Comparison of ENCODE assay signal across 8 cellular contexts in the genomic region with DNA sequence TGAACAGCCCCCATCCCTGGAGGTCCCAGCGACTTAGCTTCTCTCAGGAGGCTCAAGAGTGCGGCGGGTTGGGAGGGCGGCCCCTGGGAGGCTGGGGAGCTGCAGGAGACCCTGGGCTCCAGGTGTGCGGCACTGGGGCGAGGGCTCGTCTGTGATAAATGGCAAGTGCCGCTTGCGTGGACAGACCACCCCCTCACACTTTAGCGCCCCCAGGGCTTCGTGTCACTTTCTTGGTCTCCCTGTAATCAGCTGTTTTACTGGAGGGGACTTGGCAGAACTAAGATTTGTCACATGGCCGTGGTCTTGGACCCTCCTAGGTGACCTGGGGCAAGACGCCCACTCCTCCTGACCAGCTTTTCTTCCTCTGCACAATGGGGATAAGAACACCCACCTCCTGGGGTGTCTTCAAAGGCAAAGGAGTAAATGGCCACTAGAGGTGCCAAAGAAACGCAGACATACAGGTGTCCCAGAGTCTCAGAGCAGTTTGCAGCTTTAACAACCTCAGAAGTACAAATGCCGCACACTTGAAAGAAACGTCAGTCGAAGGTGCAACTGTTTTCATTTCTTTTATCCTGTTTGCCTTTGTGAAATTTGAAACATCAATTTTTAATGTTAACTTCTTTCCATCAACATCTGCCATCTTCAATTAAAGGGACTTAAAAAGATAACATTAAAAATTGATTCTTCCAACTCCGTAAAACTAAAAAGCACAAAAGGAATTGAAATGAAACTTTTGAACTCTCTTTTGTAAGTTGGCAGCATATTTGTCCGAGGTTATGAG. TPM values are rescaled to one million over a fixed set of nuclear protein-coding genes. Genes with fewer than 3 reads are reported as not detected.
DNase-seq lines count a peak whose midpoint lies in the region; ATAC-seq and TF ChIP-seq lines count a peak whose summit lies in the region.

No MANE protein-coding gene starts in this region.

- DNase-seq in Caki2 (ENCODE audit: low read depth) (peak; percentile 54), H4 (ENCODE audit: low spot score) (peak; percentile 64), Peyer's patch (peak in 1 of 3 donors; percentile 58), dorsolateral prefrontal cortex (no peak)
- DNase-seq in activated CD4-positive, CD25-positive, alpha-beta regulatory T cell (lab: John Stamatoyannopoulos, UW), result no peak

- TF ChIP-seq POLR2A in Peyer's patch (IDR thresholded peaks at IDR 0.05), result no peak

- peak overlapping the region; percentile 53 to 98 (median 90) for H3K27ac ChIP-seq in Peyer's patch
- peak overlapping the region in 50 of 59 donors; percentile 20 to 94 (median 84) for H3K27ac ChIP-seq in dorsolateral prefrontal cortex
- H3K27ac ChIP-seq in muscle layer of duodenum (ENCODE audit: low read length), result peak overlapping the region; percentile 87

- peaks cover 0 to 9% (median 0%) of the 10 kb centered on the region in 3 donors for H3K36me3 ChIP-seq in Peyer's patch
- peaks cover 4 to 5% of the 10 kb centered on the region in 2 donors for H3K36me3 ChIP-seq in muscle layer of duodenum (ENCODE audit: control insufficient read depth in 1 of 2, insufficient read depth in 2 of 2, low read length in 2 of 2)

- H3K4me3 ChIP-seq in Peyer's patch, result peak overlapping the region; percentile 33 to 76 (median 48)
- H3K4me3 ChIP-seq in dorsolateral prefrontal cortex, result peak overlapping the region in 57 of 59 donors; percentile 45 to 80 (median 61)
- peak overlapping the region; percentile 68 to 72 for H3K4me3 ChIP-seq in muscle layer of duodenum (ENCODE audit: low read depth in 1 of 2, low read length in 2 of 2)

- no peaks in the 10 kb centered on the region for H3K27me3 ChIP-seq in Peyer's patch
- H3K27me3 ChIP-seq in dorsolateral prefrontal cortex, result no peaks in the 10 kb centered on the region
- H3K27me3 ChIP-seq in muscle layer of duodenum (ENCODE audit: low read depth, low read length), result no peaks in the 10 kb centered on the region

- ATAC-seq in GM19467 (IDR thresholded peaks at IDR 0.05; ENCODE audit: unreplicated experiment) (no peak), HG03280 (IDR thresholded peaks at IDR 0.05; ENCODE audit: unreplicated experiment) (no peak)

- intact Hi-C loops in dorsolateral prefrontal cortex (cut with DNase I), result loop anchor here in 1 of 2 donors (5.0 kb wide), 1 partner anchor 57 kb away; a partner anchor contains a TSS

- in situ Hi-C loops in Caki2 (cut with HindIII; ENCODE audit: low pct_unique_long_range_greater_than_20kb, low sequenced_read_pairs), result no loop called here

- H3K4me1 ChIP-seq in Peyer's patch (peaks cover 4 to 41% (median 6%) of the 10 kb centered on the region in 4 donors), muscle layer of duodenum (ENCODE audit: control insufficient read depth in 1 of 2, insufficient read depth in 2 of 2, low read length in 2 of 2) (peaks cover 10 to 26% of the 10 kb centered on the region in 2 donors)

- TF ChIP-seq CTCF in Peyer's patch (IDR thresholded peaks at IDR 0.05) (peak in 4 of 6 experiments; percentile 30 to 81 (median 72)), dorsolateral prefrontal cortex (IDR thresholded peaks at IDR 0.05 in 54 of 56, conservative IDR thresholded peaks at IDR 0.05 in 2 of 56; ENCODE audit: low read depth in 1 of 56, partially characterized antibody in 56 of 56) (peak in 37 of 56 donors; percentile 5 to 51 (median 25))

- no peaks in the 10 kb centered on the region for H3K9me3 ChIP-seq in Peyer's patch
- H3K9me3 ChIP-seq in muscle layer of duodenum (ENCODE audit: control insufficient read depth in 1 of 2, low read length in 2 of 2), result no peaks in the 10 kb centered on the region

RNA-seq across cellular contexts. Expression of a gene that starts 0.9 kb away (rescaled TPM):
- 65.3 and 69.7 TPM in 2 replicates for total RNA-seq in Caki2 (2014; rRNA removed; shearing (Covaris generic); ENCODE audit: low replicate concordance)
- total RNA-seq in H4 (2014; rRNA removed; shearing (Covaris generic)), result 26.1 and 27.3 TPM in 2 replicates
- 10 to 100 TPM; 17.3 to 99.7 (median 75.2) TPM for total RNA-seq in Peyer's patch
- total RNA-seq in dorsolateral prefrontal cortex, result 10 to 100 TPM in 7 of 120 experiments, 1 to 10 TPM in 113; 1.5 to 15.5 (median 5.1) TPM

RNA-seq across cellular contexts. Expression of a gene that starts 14.1 kb away (rescaled TPM):
- total RNA-seq in Caki2 (2014; rRNA removed; shearing (Covaris generic); ENCODE audit: low replicate concordance), result 0.81 TPM in 1 of 2 replicates, not detected in the other
- total RNA-seq in H4 (2014; rRNA removed; shearing (Covaris generic)), result 0.37 and 0.52 TPM in 2 replicates
- 1 to 10 TPM in 1 of 4 donors, not detected in 3; 1.2 TPM for total RNA-seq in Peyer's patch
- 100 to 1,000 TPM in 3 of 120 experiments, 10 to 100 TPM in 117; 15.8 to 117 (median 47.0) TPM for total RNA-seq in dorsolateral prefrontal cortex

RNA-seq across cellular contexts. Expression of a gene that starts 55.1 kb away (rescaled TPM):
- 2.6 and 3.3 TPM in 2 replicates for total RNA-seq in Caki2 (2014; rRNA removed; shearing (Covaris generic); ENCODE audit: low replicate concordance)
- total RNA-seq in H4 (2014; rRNA removed; shearing (Covaris generic)), result 1.4 and 1.7 TPM in 2 replicates
- total RNA-seq in Peyer's patch (10 to 100 TPM; 13.5 to 31.4 (median 31.0) TPM), dorsolateral prefrontal cortex (10 to 100 TPM in 56 of 120 experiments, 1 to 10 TPM in 64; 5.7 to 18.1 (median 9.9) TPM)

Comparison
In these comparisons a context has a peak if more than half of its experiments do, and no peak if none do; other contexts are left out.
1. DNase-seq: peak in Caki2 (single experiment) and H4 (single experiment); none in dorsolateral prefrontal cortex (0 of 10) and activated CD4-positive, CD25-positive, alpha-beta regulatory T cell (0 of 4).
2. Peak in every context shown above with its lines, with median percentiles within 50 percentile points of each other: H3K27ac ChIP-seq and H3K4me3 ChIP-seq.